In the genomic region with DNA sequence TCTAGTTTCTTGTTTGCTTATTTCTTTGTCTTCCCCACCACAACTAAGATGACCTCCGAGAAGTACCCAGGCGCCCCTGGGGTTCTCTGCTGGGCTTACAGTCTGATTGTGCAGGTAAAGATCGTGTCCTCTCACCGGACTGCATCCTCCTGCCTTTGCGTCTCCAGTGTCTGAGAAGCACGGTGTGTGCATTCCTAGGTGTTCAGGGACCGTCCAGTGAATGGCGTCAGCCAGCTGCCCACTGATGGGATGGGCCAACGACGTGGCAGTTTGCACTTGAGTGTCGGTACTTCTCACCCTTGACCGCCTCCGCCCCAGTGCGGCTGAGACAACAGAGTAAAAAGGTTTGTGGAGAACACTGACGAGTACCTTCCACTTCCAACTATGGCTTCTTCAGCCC, we compare ENCODE assay signal across 20 cellular contexts. TPM values are rescaled to one million over a fixed set of nuclear protein-coding genes. Genes with fewer than 3 reads are reported as not detected.
DNase-seq lines count a peak whose midpoint lies in the region; ATAC-seq, FAIRE-seq and TF ChIP-seq lines count a peak whose summit lies in the region.
"Had no signal": no experiment of that assay in that cellular context is flagged by ENCODE, and none has a peak within 500 bp of the region (broad histone marks: within the 10 kb centered on the region; RNA-seq: fewer than 3 reads in every experiment).

No MANE protein-coding gene starts in this region.

- H3K23ac ChIP-seq in mesendoderm (ENCODE audit: low read length), result no peak overlapping the region

- BruUV-seq in K562 (replicated peaks; lab: Mats Ljungman, UMichigan), result no TSS peak

- no peak overlapping the region for H2BK5ac ChIP-seq in mesendoderm (ENCODE audit: low read length)

- TF ChIP-seq EP300 in K562 (IDR thresholded peaks at IDR 0.05; ENCODE audit: low read length), result no peak

- H3K79me1 ChIP-seq in mesendoderm (ENCODE audit: low read length), result no peaks in the 10 kb centered on the region

- H3K18ac ChIP-seq in mesendoderm (ENCODE audit: low read length), result no peak overlapping the region

- peak overlapping the region; percentile 42 for H3K27ac Mint-ChIP-seq in activated T-cell treated with anti-CD3 and anti-CD28 coated beads, Interleukin-2, amount 50 U/mL, for 24 hours
- H3K27ac Mint-ChIP-seq in nephron progenitor cell, result no peak overlapping the region
- H3K27ac Mint-ChIP-seq: CD4-positive, alpha-beta T cell; GM23338; HFFc6 had no signal

- H3K4me2 ChIP-seq in K562 (ENCODE audit: insufficient read depth, low read length), result 0 out of 2 replicates have a peak overlapping the region, but pooled peaks have one; percentile 4
- H3K4me2 ChIP-seq in mesendoderm (ENCODE audit: low read length), result no peak overlapping the region
- H3K4me2 ChIP-seq: A549 had no signal

- POLR2A ChIA-PET in K562 (lab: Yijun Ruan, JAX), result interaction anchor here (0.7 kb wide), 1 partner anchor 332 kb away, joined by 3 read pairs; no protein-coding TSS in a partner anchor

- H3K27me3 ChIP-seq in K562 (ENCODE audit: control insufficient read depth in 2 of 2, insufficient read depth in 2 of 2, low read length in 2 of 2), result no peaks in the 10 kb centered on the region
- no peaks in the 10 kb centered on the region for H3K27me3 ChIP-seq in testis
- H3K27me3 ChIP-seq in mesendoderm (ENCODE audit: insufficient read depth, low read length, poor library complexity), result no peaks in the 10 kb centered on the region

- H4K8ac ChIP-seq in mesendoderm (ENCODE audit: low read depth, low read length), result no peak overlapping the region

- no peak overlapping the region for H3K4me3 ChIP-seq in K562
- H3K4me3 ChIP-seq in testis, result no peak overlapping the region
- no peak overlapping the region for H3K4me3 ChIP-seq in mesendoderm (ENCODE audit: low read length)
- H3K4me3 ChIP-seq: A549, GM23338 had no signal

- CTCF ChIA-PET in K562 (lab: Yijun Ruan, JAX; ENCODE audit: low intra/inter-chr PET ratio), result no interaction called here

- no peak overlapping the region for H3K4me3 Mint-ChIP-seq in activated T-cell treated with anti-CD3 and anti-CD28 coated beads, Interleukin-2, amount 50 U/mL, for 24 hours
- peak overlapping the region; percentile 47 for H3K4me3 Mint-ChIP-seq in nephron progenitor cell
- H3K4me3 Mint-ChIP-seq: CD4-positive, alpha-beta T cell; GM23338; HFFc6 had no signal

- H3K79me2 ChIP-seq in K562 (ENCODE audit: control insufficient read depth, insufficient read depth, low read length) (no peaks in the 10 kb centered on the region), mesendoderm (ENCODE audit: control insufficient read depth, insufficient read depth, low read length) (no peaks in the 10 kb centered on the region)

- intact Hi-C loops in K562 (cut with micrococcal nuclease), result no loop called here
- intact Hi-C loops in testis (cut with DNase I; ENCODE audit: low total_unique reads), result loop anchor here (10.0 kb wide), 1 partner anchor 224 kb away; no protein-coding TSS in a partner anchor

- TF ChIP-seq RAD21 in K562 (CRISPR knock-in tag; conservative IDR thresholded peaks at IDR 0.05 in 1 of 2, IDR thresholded peaks at IDR 0.05 in 1 of 2), result no peak

- H3K9me1 ChIP-seq in K562 (ENCODE audit: control insufficient read depth, insufficient read depth, low read length), result no peaks in the 10 kb centered on the region

- no peak for TF ChIP-seq POLR2A in K562 (conservative IDR thresholded peaks at IDR 0.05)
- no peak for TF ChIP-seq POLR2A in testis (IDR thresholded peaks at IDR 0.05)

- H3K27ac ChIP-seq in K562 (ENCODE audit: extremely low read depth, low read depth, low read length) (no peak overlapping the region), testis (no peak overlapping the region), mesendoderm (ENCODE audit: low read depth, low read length) (no peak overlapping the region)
- H3K27ac ChIP-seq: 22Rv1, A549, C4-2B had no signal

- no peak for DNase-seq in activated T-cell treated with anti-CD3 and anti-CD28 coated beads, Interleukin-2, amount 50 U/mL, for 24 hours
- no peak for DNase-seq in activated T-cell treated with anti-CD3 and anti-CD28 coated beads, Interleukin-2, amount 50 U/mL, for 48 hours
- DNase-seq in K562 (ENCODE audit: extremely low read depth in 1 of 4, low spot score in 3 of 4), result no peak
- peak; percentile 13 for DNase-seq in nephron progenitor cell
- no peak for DNase-seq in testis
- DNase-seq in mesendoderm, result no peak
- DNase-seq: AML-193; Caco-2; CD4-positive, alpha-beta T cell; H7; HFFc6 had no signal

- WGBS in K562 (ENCODE audit: insufficient coverage, low coverage, missing lambda C conversion rate), result 68% methylated on average over 15 of the region's 15 CpGs
- 87 to 93% methylated on average over 15 of the region's 15 CpGs for WGBS in testis, 2 donors
- WGBS in mesendoderm (ENCODE audit: extremely low coverage, insufficient coverage, low lambda C conversion rate), result no CpG with 5 or more reads among the region's 15 CpGs

- H3K9me3 ChIP-seq in K562 (replicated peaks; ENCODE audit: control insufficient read depth, insufficient read depth, low read depth, low read length), result no peaks in the 10 kb centered on the region; the same call in 1 of the 2 replicates
- no peaks in the 10 kb centered on the region for H3K9me3 ChIP-seq in testis
- H3K9me3 ChIP-seq: A549, Caco-2 had no signal

- peak overlapping the region; percentile 97 for H2AFZ ChIP-seq in K562 (ENCODE audit: low read depth, low read length)
- H2AFZ ChIP-seq: GM23338 had no signal

- ATAC-seq in K562, result no peak
- no peak for ATAC-seq in HG03139 (IDR thresholded peaks at IDR 0.05; ENCODE audit: unreplicated experiment)
- ATAC-seq: A549, GM23338, HCT116 had no signal

- no peak for FAIRE-seq in K562 (lab: Jason Lieb, UNC)
- FAIRE-seq: A549, D721Med, G401.6, GM12891 had no signal

- no peak overlapping the region for H2AK5ac ChIP-seq in mesendoderm (ENCODE audit: low read length)

- in situ Hi-C loops in K562 (cut with MboI), result no loop called here

- no peak overlapping the region for H3K9ac ChIP-seq in K562 (ENCODE audit: insufficient read depth in 1 of 2, low read depth in 2 of 2, low read length in 2 of 2)
- H3K9ac ChIP-seq in mesendoderm (ENCODE audit: low read length), result no peak overlapping the region

- TF ChIP-seq CTCF in K562 (IDR thresholded peaks at IDR 0.05 in 2 of 3, conservative IDR thresholded peaks at IDR 0.05 in 1 of 3; ENCODE audit: insufficient read depth in 2 of 3, low read depth in 1 of 3, low read length in 3 of 3), result no peak
- TF ChIP-seq CTCF in nephron progenitor cell (IDR thresholded peaks at IDR 0.05), result no peak
- TF ChIP-seq CTCF in testis (IDR thresholded peaks at IDR 0.05), result no peak

- H4K20me1 ChIP-seq in K562 (replicated peaks; ENCODE audit: control insufficient read depth, insufficient read depth, low read length), result no peaks in the 10 kb centered on the region

- H3K4me1 ChIP-seq in K562 (replicated peaks in 1 of 2; ENCODE audit: control insufficient read depth in 2 of 2, insufficient read depth in 2 of 2, low read length in 2 of 2) (peaks cover 5 to 29% of the 10 kb centered on the region in 2 experiments; a peak in 3 of 5 replicates), testis (no peaks in the 10 kb centered on the region), mesendoderm (ENCODE audit: control insufficient read depth, low read depth, low read length) (no peaks in the 10 kb centered on the region)

- peaks cover 5% of the 10 kb centered on the region for H3K27me3 Mint-ChIP-seq in activated T-cell treated with anti-CD3 and anti-CD28 coated beads, Interleukin-2, amount 50 U/mL, for 24 hours
- peaks cover 20% of the 10 kb centered on the region for H3K27me3 Mint-ChIP-seq in nephron progenitor cell (ENCODE audit: low read depth, poor library complexity)
- H3K27me3 Mint-ChIP-seq: CD4-positive, alpha-beta T cell had no signal

- H3K56ac ChIP-seq in mesendoderm (ENCODE audit: low read length), result no peak overlapping the region

- no peak overlapping the region for H2BK15ac ChIP-seq in mesendoderm (replicated peaks; ENCODE audit: low read depth)

- no peak overlapping the region for H4K5ac ChIP-seq in mesendoderm (ENCODE audit: low read length)

- H3K4ac ChIP-seq in mesendoderm (ENCODE audit: low read depth, low read length), result no peak overlapping the region

- no peaks in the 10 kb centered on the region for H3K36me3 ChIP-seq in K562 (ENCODE audit: control insufficient read depth, insufficient read depth, low read length)
- H3K36me3 ChIP-seq in testis (ENCODE audit: low read depth, missing control alignments), result no peaks in the 10 kb centered on the region
- H3K36me3 ChIP-seq in mesendoderm (ENCODE audit: control insufficient read depth, insufficient read depth, low read length), result no peaks in the 10 kb centered on the region

- peaks cover 66% of the 10 kb centered on the region for H3K4me1 Mint-ChIP-seq in activated T-cell treated with anti-CD3 and anti-CD28 coated beads, Interleukin-2, amount 50 U/mL, for 24 hours (ENCODE audit: low read depth)
- H3K4me1 Mint-ChIP-seq in nephron progenitor cell, result peaks cover 69% of the 10 kb centered on the region

- no peaks in the 10 kb centered on the region for H3K36me3 Mint-ChIP-seq in activated T-cell treated with anti-CD3 and anti-CD28 coated beads, Interleukin-2, amount 50 U/mL, for 24 hours (ENCODE audit: low read depth)
- peaks cover 35% of the 10 kb centered on the region for H3K36me3 Mint-ChIP-seq in nephron progenitor cell (ENCODE audit: low read depth)

- no peaks in the 10 kb centered on the region for H3K9me3 Mint-ChIP-seq in activated T-cell treated with anti-CD3 and anti-CD28 coated beads, Interleukin-2, amount 50 U/mL, for 24 hours
- no peaks in the 10 kb centered on the region for H3K9me3 Mint-ChIP-seq in nephron progenitor cell
- H3K9me3 Mint-ChIP-seq: CD4-positive, alpha-beta T cell; GM23338; HFFc6 had no signal

- H2BK120ac ChIP-seq in mesendoderm (ENCODE audit: low read depth, low read length), result no peak overlapping the region

RNA-seq across cellular contexts. Expression of a gene that starts 56.1 kb away (rescaled TPM):
- 19.7 and 27.2 TPM in 2 replicates for total RNA-seq in K562 (2011; cell fraction: chromatin; rRNA removed; ENCODE audit: low replicate concordance)
- 7.7 and 10.9 TPM in 2 replicates for total RNA-seq in K562 (2011; cell fraction: nucleolus; rRNA removed)
- total RNA-seq in K562 (2011; cell fraction: nucleoplasm; rRNA removed), result 16.1 and 29.1 TPM in 2 replicates
- total RNA-seq in K562 (2014; rRNA removed) (2.5 and 3.7 TPM in 2 replicates), K562 (2014; rRNA removed; fragmentation: Illumina TruSeq; extraction: Trizol) (2.7 and 3.0 TPM in 2 replicates), K562 (2015; rRNA removed; fragmentation: Illumina TruSeq; extraction: Trizol) (2.6 and 3.3 TPM in 2 replicates), K562 (2021) (11.2 and 11.3 TPM in 2 replicates), testis (1 to 10 TPM; 5.4 to 6.5 TPM)
- polyA plus RNA-seq in K562 (2011; rRNA removed) (1.6 and 2.1 TPM in 2 replicates), K562 (2014; fragmentation: Illumina TruSeq; extraction: Trizol) (7.0 and 8.1 TPM in 2 replicates), K562 (2014; fragmentation: Nextera tagmentation; extraction: Ambion mirVana) (1 to 10 TPM; 1.9 to 4.1 TPM), K562 (2014; rRNA removed) (3.8 and 4.0 TPM in 2 replicates), testis (ENCODE audit: insufficient read depth, low read depth, low replicate concordance) (7.5 TPM)
- polyA plus RNA-seq in K562 (2011; cell fraction: cytosol; rRNA removed), result 1.00 and 1.6 TPM in 2 replicates
- polyA plus RNA-seq in K562 (2011; cell fraction: nucleus; rRNA removed), result 5.3 and 5.7 TPM in 2 replicates
- 7.2 and 8.8 TPM in 2 replicates for polyA plus RNA-seq in K562 (2012)
- 2.7 and 4.2 TPM in 2 replicates for polyA minus RNA-seq in K562 (2011; rRNA and poly(A)+ RNA removed)
- polyA minus RNA-seq in K562 (2011; cell fraction: cytosol; rRNA and poly(A)+ RNA removed), result 4.4 and 4.8 TPM in 2 replicates
- polyA minus RNA-seq in K562 (2011; cell fraction: nucleus; rRNA and poly(A)+ RNA removed), result 4.3 TPM in 2 replicates
- 0.28 TPM for polyA plus RNA-seq in mesendoderm (2013, experiment 1 of 2)
- 0.29 TPM for polyA plus RNA-seq in mesendoderm (2013, experiment 2 of 2)
